ENCODE assay signal across 11 cellular contexts in the genomic region with DNA sequence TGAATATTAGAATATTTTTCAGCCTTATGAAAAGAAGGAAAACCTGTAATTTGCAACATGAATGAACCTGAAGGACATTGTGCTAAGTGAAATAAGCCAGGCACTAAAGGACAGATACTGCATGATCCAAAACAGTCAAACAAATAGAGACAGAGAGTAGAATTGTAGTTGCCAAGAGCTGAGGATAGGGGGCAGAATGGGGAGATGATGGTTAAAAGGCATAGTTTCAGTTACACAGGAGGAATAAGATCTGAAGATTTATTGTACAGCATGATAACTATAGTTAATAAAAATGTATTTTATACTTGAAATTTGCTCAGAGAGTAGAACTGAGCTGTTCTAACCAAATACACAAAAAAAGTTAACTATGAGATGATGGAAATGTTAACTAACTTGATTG.
A peak's percentile ranks its signal among the peaks of the same experiment; 100 is the strongest.
DNase-seq lines count a peak whose midpoint lies in the region; ATAC-seq, FAIRE-seq and TF ChIP-seq lines count a peak whose summit lies in the region.
"Had no signal": no experiment of that assay in that cellular context is flagged by ENCODE, and none has a peak within 500 bp of the region (broad histone marks: within the 10 kb centered on the region; RNA-seq: fewer than 3 reads in every experiment).

No MANE protein-coding gene starts in this region.

- TF ChIP-seq CTCF in GM12865 (IDR thresholded peaks at IDR 0.05; ENCODE audit: insufficient read depth, low read depth, low read length, missing control alignments) (peak; percentile 36), MM.1S (IDR thresholded peaks at IDR 0.05; ENCODE audit: low read length) (peak; percentile 36), endothelial cell of umbilical vein (IDR thresholded peaks at IDR 0.05; ENCODE audit: extremely low read depth in 1 of 2, insufficient read depth in 1 of 2, low read depth in 1 of 2, low read length in 2 of 2) (peak; percentile 11 to 29)

- ATAC-seq in HG03565 (IDR thresholded peaks at IDR 0.05; ENCODE audit: unreplicated experiment): no peak

- H3K9me3 ChIP-seq in MM.1S (replicated peaks; ENCODE audit: insufficient read depth, low read length) (no peaks in the 10 kb centered on the region), endothelial cell of umbilical vein (replicated peaks; ENCODE audit: control insufficient read depth, insufficient read depth, low read length) (no peaks in the 10 kb centered on the region)

- dilution Hi-C loops in endothelial cell of umbilical vein (cut with MboI; ENCODE audit: extremely low pct_ligation_motif_present, low sequenced_read_pairs): no loop called here

- POLR2A ChIA-PET in endothelial cell of umbilical vein (lab: Charles Lee): no interaction called here

- H3K9me2 ChIP-seq in MM.1S (replicated peaks; ENCODE audit: insufficient read depth, low read length): no peaks in the 10 kb centered on the region

- TF ChIP-seq POLR2A in endothelial cell of umbilical vein (IDR thresholded peaks at IDR 0.05; ENCODE audit: low read depth, low read length): no peak

- CTCF ChIA-PET in endothelial cell of umbilical vein (lab: Charles Lee): interaction anchor here (0.6 to 1.9 kb wide), 11 partner anchors 11 to 634 kb away, joined by 3 to 14 read pairs (median 3); no protein-coding TSS in a partner anchor

- no peaks in the 10 kb centered on the region for H4K20me1 ChIP-seq in MM.1S (ENCODE audit: insufficient read depth, low read length)
- H4K20me1 ChIP-seq in endothelial cell of umbilical vein (replicated peaks; ENCODE audit: control insufficient read depth, extremely low read depth, insufficient read depth, low read length): no peaks in the 10 kb centered on the region

- no peak for FAIRE-seq in endothelial cell of umbilical vein (lab: Jason Lieb, UNC)
- FAIRE-seq in RCC 7860 (lab: Jason Lieb, UNC): no peak
- FAIRE-seq: frontal cortex had no signal

- H3K27me3 ChIP-seq in ACC112 (ENCODE audit: insufficient read depth, low read length) (0 out of 2 replicates have a peak, but pooled peaks cover 3% of the 10 kb centered on the region), MM.1S (replicated peaks; ENCODE audit: insufficient read depth, low read length) (no peaks in the 10 kb centered on the region), endothelial cell of umbilical vein (ENCODE audit: control insufficient read depth in 2 of 2, insufficient read depth in 2 of 2, low read length in 2 of 2) (no peaks in the 10 kb centered on the region)

- H3K36me3 ChIP-seq in ACC112 (ENCODE audit: insufficient read depth, low read length): no peaks in the 10 kb centered on the region
- no peaks in the 10 kb centered on the region for H3K36me3 ChIP-seq in MM.1S (replicated peaks; ENCODE audit: insufficient read depth, low read length)
- H3K36me3 ChIP-seq in endothelial cell of umbilical vein (ENCODE audit: control insufficient read depth in 2 of 2, extremely low read depth in 1 of 2, insufficient read depth in 2 of 2, low read length in 2 of 2): no peaks in the 10 kb centered on the region

- peak overlapping the region; percentile 12 for H2AFZ ChIP-seq in ACC112 (ENCODE audit: low read length, unreplicated experiment)
- H2AFZ ChIP-seq in MM.1S (ENCODE audit: low read length): no peak overlapping the region
- no peak overlapping the region for H2AFZ ChIP-seq in endothelial cell of umbilical vein (ENCODE audit: low read depth, low read length)

- H3K4me2 ChIP-seq in MM.1S (ENCODE audit: low read depth, low read length) (no peak overlapping the region), endothelial cell of umbilical vein (ENCODE audit: insufficient read depth, low read length) (no peak overlapping the region)

- H3K4me1 ChIP-seq in ACC112 (ENCODE audit: control insufficient read depth, insufficient read depth, low read length, unreplicated experiment) (no peaks in the 10 kb centered on the region), MM.1S (ENCODE audit: low read length) (no peaks in the 10 kb centered on the region), endothelial cell of umbilical vein (ENCODE audit: control insufficient read depth, extremely low read depth, insufficient read depth, low read length) (no peaks in the 10 kb centered on the region)

- BruUV-seq in endothelial cell of umbilical vein (replicated peaks; lab: Mats Ljungman, UMichigan): no TSS peak

- H3K9ac ChIP-seq in MM.1S (ENCODE audit: low read length) (no peak overlapping the region), endothelial cell of umbilical vein (replicated peaks; ENCODE audit: extremely low read depth, insufficient read depth, low read length) (no peak overlapping the region)

- H3K27ac ChIP-seq in ACC112 (ENCODE audit: low read depth, low read length) (no peak overlapping the region), MM.1S (ENCODE audit: low read length) (no peak overlapping the region), endothelial cell of umbilical vein (ENCODE audit: insufficient read depth, low read depth, low read length) (no peak overlapping the region)

- intact Hi-C loops in endothelial cell of umbilical vein (cut with micrococcal nuclease): no loop called here

- H3K9me1 ChIP-seq in endothelial cell of umbilical vein (replicated peaks; ENCODE audit: control insufficient read depth, extremely low read depth, insufficient read depth, low read length): no peaks in the 10 kb centered on the region

- DNase-seq in GM12865 (ENCODE audit: low read depth): peak; percentile 8
- DNase-seq in MM.1S: peak; percentile 14
- DNase-seq in endothelial cell of umbilical vein (ENCODE audit: low read depth, low spot score): no peak
- DNase-seq in NCI-H187 treated with DMSO at 0.1 percent for 48 hours (lab: John Stamatoyannopoulos, UW): no peak
- no peak for DNase-seq in RCC 7860 (ENCODE audit: low spot score)
- DNase-seq in KG1 (lab: John Stamatoyannopoulos, UW): no peak
- DNase-seq: activated CD4-positive, alpha-beta T cell treated with anti-CD3 and anti-CD28 coated beads, Interleukin-2, amount 50 U/mL, for 4 hours; amygdala had no signal

- no peaks in the 10 kb centered on the region for H3K79me2 ChIP-seq in ACC112 (ENCODE audit: control insufficient read depth, insufficient read depth, low read length, unreplicated experiment)
- no peaks in the 10 kb centered on the region for H3K79me2 ChIP-seq in MM.1S (ENCODE audit: low read length)
- H3K79me2 ChIP-seq in endothelial cell of umbilical vein (ENCODE audit: control insufficient read depth, insufficient read depth, low read length): no peaks in the 10 kb centered on the region

- no peak overlapping the region for H3K4me3 ChIP-seq in ACC112 (ENCODE audit: low read depth, low read length)
- no peak overlapping the region for H3K4me3 ChIP-seq in GM12865 (ENCODE audit: low read depth, low read length)
- H3K4me3 ChIP-seq in MM.1S (ENCODE audit: low read length): no peak overlapping the region
- no peak overlapping the region for H3K4me3 ChIP-seq in endothelial cell of umbilical vein (replicated peaks in 1 of 3; ENCODE audit: insufficient read depth in 1 of 3, low read depth in 1 of 3, low read length in 3 of 3)

- H3F3A ChIP-seq in MM.1S (ENCODE audit: insufficient read depth, low read length): no peaks in the 10 kb centered on the region

TF ChIP-seq in endothelial cell of umbilical vein, 7 proteins besides CTCF, POLR2A, EP300 and RAD21:
- TF ChIP-seq MYC (IDR thresholded peaks at IDR 0.05; ENCODE audit: low read depth, low read length) (no peak), POLR2AphosphoS5 (IDR thresholded peaks at IDR 0.05; ENCODE audit: insufficient read depth, low read depth, low read length) (no peak), MAX (IDR thresholded peaks at IDR 0.05; ENCODE audit: insufficient read depth, insufficient read length) (no peak), FOS (IDR thresholded peaks at IDR 0.05; ENCODE audit: borderline replicate concordance, insufficient read depth, low read length) (no peak), JUN (IDR thresholded peaks at IDR 0.05; ENCODE audit: borderline replicate concordance, insufficient read depth, insufficient read length, low read depth) (no peak), EZH2 (IDR thresholded peaks at IDR 0.05; ENCODE audit: borderline replicate concordance, low read depth, low read length, severe bottlenecking) (no peak), GATA2 (IDR thresholded peaks at IDR 0.05; ENCODE audit: insufficient read depth, insufficient read length, low read depth, low read length) (no peak)

Comparison
In these comparisons a context has a peak if more than half of its experiments do, and no peak if none do; other contexts are left out.
1. DNase-seq: peak in GM12865 (single experiment) and MM.1S (single experiment); none in endothelial cell of umbilical vein (single experiment), NCI-H187 treated with DMSO at 0.1 percent for 48 hours (single experiment), RCC 7860 (single experiment) and KG1 (single experiment).
2. Peak in every context shown above with its lines, with median percentiles within 50 percentile points of each other: CTCF ChIP-seq.